In the genomic region with DNA sequence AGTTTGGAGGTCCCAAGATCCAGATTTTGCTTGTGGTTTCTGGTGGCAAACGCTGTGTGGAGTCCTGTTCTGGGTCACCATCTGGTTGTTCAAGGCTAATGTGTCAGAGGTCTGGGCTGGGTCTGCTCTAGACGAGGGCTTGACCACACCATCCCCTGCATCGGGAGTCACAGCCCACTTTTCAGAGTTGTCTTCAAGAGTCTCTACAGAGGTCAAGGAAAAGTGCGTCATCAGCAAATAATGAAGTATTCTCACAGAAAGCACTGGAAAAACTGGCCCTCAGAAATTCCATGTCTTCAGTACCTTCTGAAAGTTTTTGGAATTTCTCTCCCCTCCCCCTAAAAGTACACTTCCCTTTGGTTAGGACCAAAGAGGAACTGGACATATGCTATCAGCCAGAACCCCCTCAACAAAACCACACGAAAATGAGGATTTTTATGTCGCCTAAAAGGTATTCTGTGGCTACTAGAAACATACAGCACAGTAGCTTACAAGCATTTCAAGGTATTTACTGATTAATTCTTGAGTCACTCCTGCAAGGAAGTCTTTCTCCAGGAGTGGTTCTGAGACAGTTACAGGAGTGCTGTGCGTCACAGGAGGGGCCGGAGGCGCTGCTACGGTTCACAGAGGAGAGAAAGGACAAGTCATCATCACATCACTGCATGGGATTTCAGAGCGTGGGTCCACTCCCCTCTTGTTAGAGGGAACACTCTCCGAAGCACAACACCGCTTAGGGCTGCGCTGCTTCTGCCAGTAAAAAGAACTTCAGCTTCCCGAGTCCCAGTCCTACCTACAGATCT, we compare ENCODE assay signal across 8 cellular contexts. TPM values are rescaled to one million over a fixed set of nuclear protein-coding genes. Genes with fewer than 3 reads are reported as not detected.
DNase-seq lines count a peak whose midpoint lies in the region; ATAC-seq and TF ChIP-seq lines count a peak whose summit lies in the region.

No MANE protein-coding gene starts in this region.

- peak overlapping the region; percentile 78 for H3K27ac ChIP-seq in osteoblast (ENCODE audit: low read depth, low read length)

- no peak for ATAC-seq in HG03460 (IDR thresholded peaks at IDR 0.05; ENCODE audit: unreplicated experiment)

- no peak overlapping the region for H2AFZ ChIP-seq in Loucy (ENCODE audit: low read length)
- no peak overlapping the region for H2AFZ ChIP-seq in osteoblast (ENCODE audit: low read length)

- H3K9ac ChIP-seq in Loucy (ENCODE audit: low read depth, low read length, poor library complexity, severe bottlenecking), result no peak overlapping the region

- H3K79me2 ChIP-seq in Loucy (ENCODE audit: insufficient read depth, low read length) (no peaks in the 10 kb centered on the region), osteoblast (ENCODE audit: insufficient read depth, low read length) (peaks cover 4% of the 10 kb centered on the region)

- H3F3A ChIP-seq in Loucy (ENCODE audit: low read depth), result peaks cover 7% of the 10 kb centered on the region; the same call in 1 of the 2 replicates

- H4K20me1 ChIP-seq in Loucy (ENCODE audit: insufficient read depth, low read length, poor library complexity, severe bottlenecking) (no peaks in the 10 kb centered on the region), osteoblast (ENCODE audit: insufficient read depth, low read length) (peaks cover 2% of the 10 kb centered on the region)

- H3K4me1 ChIP-seq in Loucy (ENCODE audit: insufficient read depth, low read length, poor library complexity, severe bottlenecking), result peaks cover 15% of the 10 kb centered on the region
- peaks cover 13% of the 10 kb centered on the region for H3K4me1 ChIP-seq in osteoblast (ENCODE audit: insufficient read depth, low read length)

- H3K9me3 ChIP-seq in Loucy (ENCODE audit: insufficient read depth, low read depth, low read length) (no peaks in the 10 kb centered on the region), osteoblast (ENCODE audit: low read depth, low read length) (no peaks in the 10 kb centered on the region)

- TF ChIP-seq CTCF in Loucy (conservative IDR thresholded peaks at IDR 0.05; ENCODE audit: low read length), result no peak
- TF ChIP-seq CTCF in cardiac fibroblast (IDR thresholded peaks at IDR 0.05; ENCODE audit: low read depth, low read length), result no peak
- no peak for TF ChIP-seq CTCF in osteoblast (IDR thresholded peaks at IDR 0.05; ENCODE audit: extremely low read depth, low read depth, low read length)

- H3K27me3 ChIP-seq in Loucy (ENCODE audit: insufficient read depth, low read length, poor library complexity, severe bottlenecking) (no peaks in the 10 kb centered on the region), osteoblast (ENCODE audit: insufficient read depth, low read length) (no peaks in the 10 kb centered on the region)

- H3K36me3 ChIP-seq in Loucy (ENCODE audit: insufficient read depth, low read length) (peaks cover 73% of the 10 kb centered on the region), osteoblast (ENCODE audit: insufficient read depth, low read length) (peaks cover 74% of the 10 kb centered on the region)

- peak overlapping the region; percentile 35 for H3K4me2 ChIP-seq in Loucy (ENCODE audit: low read depth, low read length, poor library complexity, severe bottlenecking)
- H3K4me2 ChIP-seq in osteoblast (ENCODE audit: insufficient read depth, low read length), result no peak overlapping the region

- H3K9me2 ChIP-seq in Loucy (replicated peaks; ENCODE audit: low read depth, low read length), result no peaks in the 10 kb centered on the region

- DNase-seq in EH (ENCODE audit: low read depth) (peak; percentile 73), cardiac fibroblast (ENCODE audit: low read depth in 2 of 2) (peak; percentile 25 to 87), osteoblast (ENCODE audit: insufficient read length, low spot score, missing footprints) (peak; percentile 81), DMS53 treated with DMSO at 0.1 percent for 48 hours (lab: John Stamatoyannopoulos, UW; ENCODE audit: unreplicated experiment) (no peak), activated T-cell treated with anti-CD3 and anti-CD28 coated beads for 4 hours (no peak)
- DNase-seq in activated effector memory CD4-positive, alpha-beta T cell treated with Interleukin-2 at 50 U/mL for 16 hours, result no peak

- H3K4me3 ChIP-seq in Loucy (ENCODE audit: low read length, poor library complexity, severe bottlenecking) (no peak overlapping the region), cardiac fibroblast (replicated peaks in 1 of 2; ENCODE audit: low read depth in 2 of 2, low read length in 2 of 2) (no peak overlapping the region), osteoblast (ENCODE audit: insufficient read depth, low read length) (no peak overlapping the region)

RNA-seq across cellular contexts. Expression of gene RAD52, which starts 35.4 kb away (rescaled TPM):
- 10.1 and 15.9 TPM in 2 replicates for total RNA-seq in osteoblast

Comparison
In these comparisons a context has a peak if more than half of its experiments do, and no peak if none do; other contexts are left out.
1. DNase-seq: peak in EH (single experiment), cardiac fibroblast (2 of 2) and osteoblast (single experiment); none in DMS53 treated with DMSO at 0.1 percent for 48 hours (single experiment), activated effector memory CD4-positive, alpha-beta T cell treated with Interleukin-2 at 50 U/mL for 16 hours (single experiment) and activated T-cell treated with anti-CD3 and anti-CD28 coated beads for 4 hours (single experiment).